In the genomic region with DNA sequence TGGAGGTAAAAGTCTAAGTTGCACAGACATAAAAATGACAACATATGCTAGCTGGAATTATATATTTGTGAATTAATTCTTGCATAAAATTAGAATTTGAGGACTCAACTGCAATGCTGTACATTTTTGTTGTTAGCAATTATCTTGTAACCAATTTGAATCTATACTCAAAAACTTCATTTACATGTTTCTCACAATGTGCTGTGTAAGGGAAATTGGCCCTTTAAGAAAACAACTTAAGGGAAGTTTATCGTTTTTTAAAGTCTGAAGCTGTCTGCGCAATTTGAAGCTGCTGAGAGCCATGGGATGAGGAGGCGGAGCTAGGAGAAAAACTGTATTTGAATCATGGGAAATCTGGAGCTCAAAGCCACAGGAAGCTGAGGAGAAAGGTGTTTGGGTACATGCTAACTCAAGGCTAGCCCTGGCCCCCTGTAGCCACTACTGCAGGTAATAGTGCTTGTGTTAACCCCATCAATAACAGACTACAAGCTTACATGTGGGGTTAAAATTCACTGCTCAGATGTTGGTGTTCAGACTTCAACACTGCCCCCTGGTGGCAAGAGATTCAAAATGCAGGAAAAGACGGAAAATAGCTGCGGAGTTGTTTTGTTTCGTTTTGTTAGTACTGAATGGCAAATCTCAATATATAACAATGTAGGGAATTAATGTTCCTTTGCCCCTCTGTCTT, we compare ENCODE assay signal across 9 cellular contexts.
DNase-seq lines count a peak whose midpoint lies in the region; ATAC-seq and TF ChIP-seq lines count a peak whose summit lies in the region.
"Had no signal": no experiment of that assay in that cellular context is flagged by ENCODE, and none has a peak within 500 bp of the region (broad histone marks: within the 10 kb centered on the region; RNA-seq: fewer than 3 reads in every experiment).

No MANE protein-coding gene starts in this region.

- H3K4me1 ChIP-seq in HEK293 (ENCODE audit: control insufficient read depth, insufficient read depth, low read length), result no peaks in the 10 kb centered on the region
- H3K4me1 ChIP-seq in lower lobe of right lung, result no peaks in the 10 kb centered on the region

- H3K27ac Mint-ChIP-seq in CD14-positive monocyte, result no peak overlapping the region
- no peak overlapping the region for H3K27ac Mint-ChIP-seq in activated CD4-positive, alpha-beta T cell treated with anti-CD3 and anti-CD28 coated beads, Interleukin-2, amount 10 ng/mL, durations not matched to agents 24 days and 14 days

- H3K4me3 ChIP-seq in HEK293 (ENCODE audit: low read depth, low read length) (no peak overlapping the region), astrocyte of the cerebellum (ENCODE audit: low read depth, low read length) (no peak overlapping the region), lower lobe of right lung (no peak overlapping the region), MG63 (no peak overlapping the region)

- CTCF ChIA-PET in HEK293 (lab: Yijun Ruan, JAX), result interaction anchor here (0.6 to 1.2 kb wide), 14 partner anchors 12 to 913 kb away, joined by 3 to 10 read pairs (median 3); no protein-coding TSS in a partner anchor

- POLR2A ChIA-PET in HEK293 (lab: Yijun Ruan, JAX), result no interaction called here

- DNase-seq in CD14-positive monocyte (ENCODE audit: low spot score) (no peak), astrocyte of the cerebellum (ENCODE audit: low read depth) (no peak), lower lobe of right lung (no peak), NCI-H1048 (lab: John Stamatoyannopoulos, UW) (no peak), MG63 (no peak)
- no peak for DNase-seq in activated CD4-positive, alpha-beta T cell treated with anti-CD3 and anti-CD28 coated beads, Interleukin-2, amount 10 ng/mL, durations not matched to agents 24 days and 14 days
- DNase-seq: cerebellar nuclear complex had no signal

- H3K36me3 Mint-ChIP-seq in CD14-positive monocyte, result no peaks in the 10 kb centered on the region
- no peaks in the 10 kb centered on the region for H3K36me3 Mint-ChIP-seq in activated CD4-positive, alpha-beta T cell treated with anti-CD3 and anti-CD28 coated beads, Interleukin-2, amount 10 ng/mL, durations not matched to agents 24 days and 14 days (ENCODE audit: low read depth)

- H3K4me3 Mint-ChIP-seq in CD14-positive monocyte, result no peak overlapping the region
- no peak overlapping the region for H3K4me3 Mint-ChIP-seq in activated CD4-positive, alpha-beta T cell treated with anti-CD3 and anti-CD28 coated beads, Interleukin-2, amount 10 ng/mL, durations not matched to agents 24 days and 14 days

- TF ChIP-seq CTCF in CD14-positive monocyte (IDR thresholded peaks at IDR 0.05) (peak; percentile 74), HEK293 (tag by site-specific recombination; IDR thresholded peaks at IDR 0.05) (no peak), astrocyte of the cerebellum (IDR thresholded peaks at IDR 0.05; ENCODE audit: low read depth, low read length, missing control alignments) (peak; percentile 33), lower lobe of right lung (IDR thresholded peaks at IDR 0.05) (peak; percentile 44)

- no peaks in the 10 kb centered on the region for H3K36me3 ChIP-seq in HEK293 (ENCODE audit: control insufficient read depth in 2 of 2, insufficient read depth in 1 of 2, low read length in 2 of 2)
- no peaks in the 10 kb centered on the region for H3K36me3 ChIP-seq in lower lobe of right lung
- H3K36me3 ChIP-seq in MG63, result no peaks in the 10 kb centered on the region

- no peak overlapping the region for H3K27ac ChIP-seq in HEK293 (ENCODE audit: extremely low read depth, low read depth, low read length)
- no peak overlapping the region for H3K27ac ChIP-seq in lower lobe of right lung

- H3K9me3 ChIP-seq in HEK293 (ENCODE audit: control insufficient read depth, insufficient read depth, low read depth, low read length), result no peaks in the 10 kb centered on the region
- peaks cover 18% of the 10 kb centered on the region for H3K9me3 ChIP-seq in lower lobe of right lung
- peaks cover 8% of the 10 kb centered on the region for H3K9me3 ChIP-seq in MG63

- in situ Hi-C loops in astrocyte of the cerebellum (cut with HindIII; ENCODE audit: low sequenced_read_pairs), result no loop called here

- intact Hi-C loops in CD14-positive monocyte (cut with micrococcal nuclease), result no loop called here
- intact Hi-C loops in lower lobe of right lung (cut with DNase I), result no loop called here
- intact Hi-C loops in activated CD4-positive, alpha-beta T cell treated with anti-CD3 and anti-CD28 coated beads, Interleukin-2, amount 10 ng/mL, durations not matched to agents 24 days and 14 days (cut with micrococcal nuclease), result no loop called here

- H3K27me3 ChIP-seq in lower lobe of right lung (ENCODE audit: low read depth) (peaks cover 33% of the 10 kb centered on the region), MG63 (peaks cover 24% of the 10 kb centered on the region)

- H3K9me3 Mint-ChIP-seq in CD14-positive monocyte, result peaks cover 6 to 35% (median 21%) of the 10 kb centered on the region in 7 donors
- peaks cover 6% of the 10 kb centered on the region for H3K9me3 Mint-ChIP-seq in activated CD4-positive, alpha-beta T cell treated with anti-CD3 and anti-CD28 coated beads, Interleukin-2, amount 10 ng/mL, durations not matched to agents 24 days and 14 days

- H3K4me1 Mint-ChIP-seq in CD14-positive monocyte, result no peaks in the 10 kb centered on the region
- no peaks in the 10 kb centered on the region for H3K4me1 Mint-ChIP-seq in activated CD4-positive, alpha-beta T cell treated with anti-CD3 and anti-CD28 coated beads, Interleukin-2, amount 10 ng/mL, durations not matched to agents 24 days and 14 days

- ATAC-seq in lower lobe of right lung (no peak), GM19455 (IDR thresholded peaks at IDR 0.05; ENCODE audit: unreplicated experiment) (no peak)

- peaks cover 36 to 47% (median 40%) of the 10 kb centered on the region in 3 donors for H3K27me3 Mint-ChIP-seq in CD14-positive monocyte (ENCODE audit: low read depth in 3 of 3)
- peaks cover 8% of the 10 kb centered on the region for H3K27me3 Mint-ChIP-seq in activated CD4-positive, alpha-beta T cell treated with anti-CD3 and anti-CD28 coated beads, Interleukin-2, amount 10 ng/mL, durations not matched to agents 24 days and 14 days

TF ChIP-seq in HEK293, 187 proteins besides CTCF, POLR2A, EP300 and RAD21:
- TF ChIP-seq SETDB1 (IDR thresholded peaks at IDR 0.05; ENCODE audit: insufficient read length, low read length), result peak; percentile 44
- no peak for TF ChIP-seq ZNF677 (tag by site-specific recombination; IDR thresholded peaks at IDR 0.05)
